9 cellular contexts compared by ENCODE assay signal in genomic region chr17:76528156-76528527, GRCh38. TPM values are rescaled to one million over a fixed set of nuclear protein-coding genes. Genes with fewer than 3 reads are reported as not detected.
A peak's percentile ranks its signal among the peaks of the same experiment; 100 is the strongest.
DNase-seq lines count a peak whose midpoint lies in the region; ATAC-seq and TF ChIP-seq lines count a peak whose summit lies in the region.
"Had no signal": no experiment of that assay in that cellular context is flagged by ENCODE, and none has a peak within 500 bp of the region (broad histone marks: within the 10 kb centered on the region; RNA-seq: fewer than 3 reads in every experiment).

No MANE protein-coding gene starts in this region.

- no peaks in the 10 kb centered on the region for H4K20me1 ChIP-seq in OCI-LY3 (ENCODE audit: insufficient read depth, low read length)

- H3K4me1 Mint-ChIP-seq in endothelial cell (ENCODE audit: unreplicated experiment), result peaks cover 11% of the 10 kb centered on the region
- peaks cover 24% of the 10 kb centered on the region for H3K4me1 Mint-ChIP-seq in activated naive CD4-positive, alpha-beta T cell treated with anti-CD3 and anti-CD28 coated beads, Interleukin-2, amount 10 ng/mL, durations not matched to agents 7 days and 5 days

- ATAC-seq in GM21381 (IDR thresholded peaks at IDR 0.05; ENCODE audit: unreplicated experiment), result peak; percentile 36
- ATAC-seq in heart left ventricle, result no peak

- no peak for TF ChIP-seq POLR2A in heart left ventricle (IDR thresholded peaks at IDR 0.05)

- H3K4me1 ChIP-seq in OCI-LY3 (ENCODE audit: low read length) (peaks cover 27% of the 10 kb centered on the region), heart left ventricle (peaks cover 16 to 78% (median 59%) of the 10 kb centered on the region in 12 donors), stomach smooth muscle (ENCODE audit: control insufficient read depth, insufficient read depth, low read length) (peaks cover 59% of the 10 kb centered on the region)

- peaks cover 8% of the 10 kb centered on the region for H3K27me3 Mint-ChIP-seq in endothelial cell (ENCODE audit: unreplicated experiment)
- H3K27me3 Mint-ChIP-seq in activated naive CD4-positive, alpha-beta T cell treated with anti-CD3 and anti-CD28 coated beads, Interleukin-2, amount 10 ng/mL, durations not matched to agents 7 days and 5 days, result peaks cover 55% of the 10 kb centered on the region

- H3K9me3 ChIP-seq in OCI-LY3 (ENCODE audit: insufficient read depth, low read length), result no peaks in the 10 kb centered on the region
- H3K9me3 ChIP-seq in heart left ventricle, result no peaks in the 10 kb centered on the region
- no peaks in the 10 kb centered on the region for H3K9me3 ChIP-seq in stomach smooth muscle (ENCODE audit: control insufficient read depth in 2 of 2, low read length in 2 of 2)

- no peaks in the 10 kb centered on the region for H3K36me3 Mint-ChIP-seq in endothelial cell (ENCODE audit: low read depth, unreplicated experiment)
- no peaks in the 10 kb centered on the region for H3K36me3 Mint-ChIP-seq in activated naive CD4-positive, alpha-beta T cell treated with anti-CD3 and anti-CD28 coated beads, Interleukin-2, amount 10 ng/mL, durations not matched to agents 7 days and 5 days

- H3K36me3 ChIP-seq in OCI-LY3 (replicated peaks; ENCODE audit: low read depth, low read length) (no peaks in the 10 kb centered on the region), heart left ventricle (peaks cover 0 to 10% (median 0%) of the 10 kb centered on the region in 9 donors), stomach smooth muscle (ENCODE audit: control insufficient read depth in 2 of 2, insufficient read depth in 2 of 2, low read length in 2 of 2) (no peaks in the 10 kb centered on the region)

- CTCF ChIA-PET in activated naive CD4-positive, alpha-beta T cell treated with anti-CD3 and anti-CD28 coated beads, Interleukin-2, amount 10 ng/mL, durations not matched to agents 7 days and 5 days (lab: Charles Lee), result interaction anchor here (0.6 to 1.4 kb wide), 8 partner anchors 10 to 186 kb away, joined by 3 to 4 read pairs (median 3); no protein-coding TSS in a partner anchor

- intact Hi-C loops in heart left ventricle (cut with DNase I), result loop anchor here in 2 of 10 donors (10.0 kb wide), 2 partner anchors 97 to 187 kb away; partner anchors contain the start of gene MXRA7 (in 1 of the 2)

- H3K9me3 Mint-ChIP-seq in endothelial cell (ENCODE audit: unreplicated experiment), result no peaks in the 10 kb centered on the region
- no peaks in the 10 kb centered on the region for H3K9me3 Mint-ChIP-seq in activated naive CD4-positive, alpha-beta T cell treated with anti-CD3 and anti-CD28 coated beads, Interleukin-2, amount 10 ng/mL, durations not matched to agents 7 days and 5 days

- H3K79me2 ChIP-seq in OCI-LY3 (ENCODE audit: low read length), result no peaks in the 10 kb centered on the region

- WGBS in heart left ventricle, 4 donors, result 52 to 68% (median 60%) methylated on average over 14 to 15 of the region's 15 CpGs

- peak overlapping the region; percentile 94 for H2AFZ ChIP-seq in OCI-LY3 (ENCODE audit: low read depth, low read length)

- peak overlapping the region; percentile 65 for H3K9ac ChIP-seq in OCI-LY3 (ENCODE audit: low read length)
- H3K9ac ChIP-seq in stomach smooth muscle (ENCODE audit: low read length in 2 of 2), result peak overlapping the region in 1 of 2 donors; percentile 3

- H3K4me2 ChIP-seq in OCI-LY3 (ENCODE audit: low read length), result peak overlapping the region; percentile 100

- TF ChIP-seq CTCF in OCI-LY3 (IDR thresholded peaks at IDR 0.05; ENCODE audit: low read depth, low read length), result no peak
- no peak for TF ChIP-seq CTCF in heart left ventricle (IDR thresholded peaks at IDR 0.05)
- TF ChIP-seq CTCF in endothelial cell (IDR thresholded peaks at IDR 0.05; ENCODE audit: unreplicated experiment), result no peak

- DNase-seq in heart left ventricle, result peak in 2 of 5 donors; percentile 51 to 68
- no peak for DNase-seq in amniotic stem cell (lab: John Stamatoyannopoulos, UW)
- no peak for DNase-seq in endothelial cell (ENCODE audit: low spot score)
- DNase-seq in LoVo (ENCODE audit: low spot score), result no peak
- no peak for DNase-seq in activated naive CD4-positive, alpha-beta T cell treated with anti-CD3 and anti-CD28 coated beads, Interleukin-2, amount 10 ng/mL, durations not matched to agents 7 days and 5 days
- DNase-seq: activated CD4-positive, alpha-beta T cell treated with anti-CD3 and anti-CD28 coated beads for 48 hours had no signal

- H3K4me3 Mint-ChIP-seq in endothelial cell (ENCODE audit: unreplicated experiment), result no peak overlapping the region
- no peak overlapping the region for H3K4me3 Mint-ChIP-seq in activated naive CD4-positive, alpha-beta T cell treated with anti-CD3 and anti-CD28 coated beads, Interleukin-2, amount 10 ng/mL, durations not matched to agents 7 days and 5 days

- H3K27me3 ChIP-seq in OCI-LY3 (ENCODE audit: low read depth, low read length), result no peaks in the 10 kb centered on the region
- no peaks in the 10 kb centered on the region for H3K27me3 ChIP-seq in heart left ventricle
- H3K27me3 ChIP-seq in stomach smooth muscle (ENCODE audit: control insufficient read depth in 1 of 2, insufficient read depth in 2 of 2, low read length in 2 of 2), result peaks cover 2 to 4% of the 10 kb centered on the region in 2 donors

- no peak overlapping the region for H3K27ac Mint-ChIP-seq in endothelial cell (ENCODE audit: unreplicated experiment)
- H3K27ac Mint-ChIP-seq in activated naive CD4-positive, alpha-beta T cell treated with anti-CD3 and anti-CD28 coated beads, Interleukin-2, amount 10 ng/mL, durations not matched to agents 7 days and 5 days, result no peak overlapping the region

- H3K4me3 ChIP-seq in OCI-LY3 (ENCODE audit: low read length), result peak overlapping the region; percentile 83
- peak overlapping the region in 11 of 12 donors; percentile 12 to 52 (median 38) for H3K4me3 ChIP-seq in heart left ventricle
- H3K4me3 ChIP-seq in stomach smooth muscle (ENCODE audit: low read length in 2 of 2), result no peak overlapping the region

- no peak overlapping the region for H3K27ac ChIP-seq in OCI-LY3 (ENCODE audit: low read length)
- peak overlapping the region; percentile 89 to 99 (median 95) for H3K27ac ChIP-seq in heart left ventricle
- H3K27ac ChIP-seq in stomach smooth muscle (ENCODE audit: low read length), result peak overlapping the region; percentile 70

RNA-seq across cellular contexts. Expression of gene CYGB, which starts 9.4 kb away (rescaled TPM):
- total RNA-seq in heart left ventricle (10 to 100 TPM; 11.8 to 37.9 (median 21.9) TPM), endothelial cell (ENCODE audit: unreplicated experiment) (0.51 TPM)
- polyA plus RNA-seq in heart left ventricle, result 10 to 100 TPM; 16.7 to 25.9 TPM

RNA-seq across cellular contexts. Expression of gene PRCD, which starts 11.7 kb away (rescaled TPM):
- total RNA-seq in heart left ventricle, result 1 to 10 TPM; 1.1 to 4.9 (median 2.7) TPM
- 1 to 10 TPM; 1.2 to 7.6 TPM for polyA plus RNA-seq in heart left ventricle
- 0.54 TPM for total RNA-seq in endothelial cell (ENCODE audit: unreplicated experiment)

RNA-seq across cellular contexts. Expression of gene RHBDF2, which starts 26.9 kb away (rescaled TPM):
- total RNA-seq in heart left ventricle (10 to 100 TPM in 7 of 9 donors, 1 to 10 TPM in 2; 6.3 to 49.4 (median 14.1) TPM), endothelial cell (ENCODE audit: unreplicated experiment) (39.3 TPM)
- 10 to 100 TPM; 11.7 to 18.3 TPM for polyA plus RNA-seq in heart left ventricle

RNA-seq across cellular contexts. Expression of gene ST6GALNAC2, which starts 57.5 kb away (rescaled TPM):
- total RNA-seq in heart left ventricle, result 1 to 10 TPM; 3.3 to 7.8 (median 5.6) TPM
- polyA plus RNA-seq in heart left ventricle, result 1 to 10 TPM; 2.1 to 2.3 TPM
- 2.2 TPM for total RNA-seq in endothelial cell (ENCODE audit: unreplicated experiment)

Comparison
In these comparisons a context has a peak if more than half of its experiments do, and no peak if none do; other contexts are left out.
1. H3K4me3 ChIP-seq: peak in OCI-LY3 (single experiment) and heart left ventricle (11 of 12); none in stomach smooth muscle (0 of 2).